Comparison of ENCODE assay signal across 8 cellular contexts in genomic region chr9:127981559-127982121, GRCh38. TPM values are rescaled to one million over a fixed set of nuclear protein-coding genes. Genes with fewer than 3 reads are reported as not detected.
DNase-seq lines count a peak whose midpoint lies in the region; ATAC-seq and TF ChIP-seq lines count a peak whose summit lies in the region.

No MANE protein-coding gene starts in this region.

- TF ChIP-seq CTCF in MCF 10A (IDR thresholded peaks at IDR 0.05; ENCODE audit: unreplicated experiment), result no peak

- intact Hi-C loops in MCF 10A (cut with micrococcal nuclease), result no loop called here
- intact Hi-C loops in aorta (cut with DNase I), result loop anchor here in 1 of 2 donors (2.0 kb wide), 1 partner anchor 17 kb away; no protein-coding TSS in a partner anchor

- CTCF ChIA-PET in MCF 10A (lab: Yijun Ruan, JAX), result interaction anchor here (0.5 to 1.8 kb wide), 4 partner anchors 38 to 145 kb away, joined by 4 to 7 read pairs (median 4); no protein-coding TSS in a partner anchor

- H3K4me1 Mint-ChIP-seq in MCF 10A (ENCODE audit: insufficient read depth, unreplicated experiment), result peaks cover 18% of the 10 kb centered on the region

- POLR2A ChIA-PET in MCF 10A (lab: Yijun Ruan, JAX), result interaction anchor here (0.7 to 6.1 kb wide), 11 partner anchors 9 to 96 kb away, joined by 3 to 86 read pairs (median 4); partner anchors contain the start of genes NAIF1 and SLC25A25

- H3K27me3 ChIP-seq in mononuclear cell (ENCODE audit: insufficient read depth, low read length), result no peaks in the 10 kb centered on the region
- H3K27me3 ChIP-seq in aorta (ENCODE audit: control insufficient read depth in 1 of 2, insufficient read depth in 2 of 2, low read length in 1 of 2), result no peaks in the 10 kb centered on the region

- no peaks in the 10 kb centered on the region for H3K9me3 Mint-ChIP-seq in MCF 10A (ENCODE audit: unreplicated experiment)

- H3K36me3 Mint-ChIP-seq in MCF 10A (ENCODE audit: insufficient read depth, unreplicated experiment), result no peaks in the 10 kb centered on the region

- DNase-seq in stimulated activated CD4-positive, alpha-beta T cell treated with anti-CD3 and anti-CD28 coated beads, Interleukin-15, amount 100 ng/mL, for 24 hours, result peak; percentile 65
- no peak for DNase-seq in stimulated activated CD4-positive, alpha-beta T cell treated with anti-CD3 and anti-CD28 coated beads, Interleukin-2, amount 100 ng/mL, for 24 hours
- no peak for DNase-seq in MCF 10A (ENCODE audit: unreplicated experiment)
- DNase-seq in aorta, result no peak
- DNase-seq in NCI-H1694 treated with DMSO at 0.1 percent for 48 hours (lab: John Stamatoyannopoulos, UW), result no peak
- DNase-seq in foreskin melanocyte, result no peak
- no peak for DNase-seq in HT-29 (ENCODE audit: low spot score)

- peak overlapping the region; percentile 71 for H3K27ac Mint-ChIP-seq in MCF 10A (ENCODE audit: low read depth, unreplicated experiment)

- H3K9me3 ChIP-seq in mononuclear cell (ENCODE audit: low read depth, low read length) (no peaks in the 10 kb centered on the region), aorta (ENCODE audit: control insufficient read depth, low read length) (no peaks in the 10 kb centered on the region)

- H3K4me3 Mint-ChIP-seq in MCF 10A (ENCODE audit: unreplicated experiment), result peak overlapping the region; percentile 89

- H3K36me3 ChIP-seq in aorta (ENCODE audit: control insufficient read depth in 1 of 2, insufficient read depth in 2 of 2, low read length in 1 of 2), result no peaks in the 10 kb centered on the region

- 56 to 57% methylated on average over 11 of the region's 11 CpGs for WGBS in aorta, 2 donors

- no peaks in the 10 kb centered on the region for H3K27me3 Mint-ChIP-seq in MCF 10A (ENCODE audit: insufficient read depth, unreplicated experiment)

- no peak for ATAC-seq in aorta (ENCODE audit: low FRiP score)

- no TSS peak for BruUV-seq in MCF 10A (replicated peaks; lab: Mats Ljungman, UMichigan)

- H3K4me1 ChIP-seq in mononuclear cell (ENCODE audit: insufficient read depth, low read length) (peaks cover 72% of the 10 kb centered on the region), aorta (ENCODE audit: control insufficient read depth in 1 of 2, insufficient read depth in 2 of 2, low read length in 2 of 2) (peaks cover 0 to 2% of the 10 kb centered on the region in 2 donors)

- peak overlapping the region; percentile 1 to 93 for H3K27ac ChIP-seq in aorta (ENCODE audit: low read depth in 1 of 2, low read length in 2 of 2)

- H3K4me3 ChIP-seq in mononuclear cell (ENCODE audit: low read length), result peak overlapping the region; percentile 62
- H3K4me3 ChIP-seq in aorta (ENCODE audit: low read length in 2 of 2), result peak overlapping the region in 1 of 2 donors; percentile 37

RNA-seq across cellular contexts. Expression of gene EEIG1, which starts 0.9 kb away (rescaled TPM):
- total RNA-seq in MCF 10A (2022), result 17.5 and 23.9 TPM in 2 replicates
- total RNA-seq in mononuclear cell, result 49.1 TPM
- 10 to 100 TPM; 41.4 to 63.1 TPM for total RNA-seq in aorta
- 10 to 100 TPM in 1 of 2 donors, 1 to 10 TPM in 1; 7.9 to 22.0 TPM for polyA plus RNA-seq in aorta
- 36.0 and 45.3 TPM in 2 replicates for total RNA-seq in HT-29 (2014; rRNA removed; shearing (Covaris generic))

RNA-seq across cellular contexts. Expression of gene DPM2, which starts 44.0 kb away (rescaled TPM):
- total RNA-seq in MCF 10A (2022) (41.5 and 41.8 TPM in 2 replicates), mononuclear cell (12.7 TPM), aorta (10 to 100 TPM; 20.0 to 26.3 TPM)
- 10 to 100 TPM; 18.2 to 22.7 TPM for polyA plus RNA-seq in aorta
- 44.3 and 47.0 TPM in 2 replicates for total RNA-seq in HT-29 (2014; rRNA removed; shearing (Covaris generic))

RNA-seq across cellular contexts. Expression of gene PIP5KL1, which starts 51.1 kb away (rescaled TPM):
- total RNA-seq in MCF 10A (2022) (4.0 and 5.7 TPM in 2 replicates), mononuclear cell (0.42 TPM), aorta (1 to 10 TPM; 3.0 TPM)
- 1 to 10 TPM; 1.4 to 4.5 TPM for polyA plus RNA-seq in aorta
- 1.2 and 3.8 TPM in 2 replicates for total RNA-seq in HT-29 (2014; rRNA removed; shearing (Covaris generic))
